Comparison of ENCODE assay signal across 30 cellular contexts in the genomic region with DNA sequence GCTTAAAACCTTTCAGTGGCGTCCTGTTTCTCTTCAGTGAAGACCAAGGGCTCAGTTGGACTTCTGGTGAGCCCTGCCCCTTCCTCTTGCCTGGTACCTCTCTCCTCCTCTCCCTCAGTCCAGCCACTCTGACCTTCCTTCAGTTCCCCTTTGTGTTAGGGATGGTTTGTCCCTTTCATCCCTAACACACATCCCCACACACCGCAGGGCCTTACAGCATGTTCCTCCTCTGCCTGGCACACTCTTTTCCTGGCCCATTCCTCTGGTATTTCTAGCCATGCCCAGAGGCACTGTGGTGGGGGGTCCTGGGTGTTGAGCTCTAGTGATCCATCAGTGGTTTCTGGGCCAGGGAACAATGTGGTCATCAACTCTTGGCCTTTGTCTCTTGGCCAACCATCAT. TPM values are rescaled to one million over a fixed set of nuclear protein-coding genes. Genes with fewer than 3 reads are reported as not detected.
"Had no signal": no experiment of that assay in that cellular context is flagged by ENCODE, and none has a peak within 500 bp of the region (broad histone marks: within the 10 kb centered on the region; RNA-seq: fewer than 3 reads in every experiment).

No MANE protein-coding gene starts in this region.

- H3K27me3 ChIP-seq: colonic mucosa, dorsolateral prefrontal cortex, esophagus muscularis mucosa, esophagus squamous epithelium, foreskin keratinocyte, gastrocnemius medialis, gastroesophageal sphincter, heart left ventricle, heart right ventricle had no signal

- ATAC-seq: effector memory CD8-positive, alpha-beta T cell; esophagus mucosa; foreskin keratinocyte; gastrocnemius medialis; gastroesophageal sphincter; heart left ventricle; heart right ventricle had no signal

- H3K36me3 ChIP-seq: colonic mucosa, esophagus squamous epithelium, gastrocnemius medialis, heart left ventricle, heart right ventricle had no signal

- FAIRE-seq: colon, endometrium, endothelial cell of umbilical vein, frontal cortex had no signal

- H3K4me1 ChIP-seq: colonic mucosa, foreskin keratinocyte, heart left ventricle, heart right ventricle had no signal

- H3K9me3 ChIP-seq: colonic mucosa, esophagus muscularis mucosa, esophagus squamous epithelium, gastrocnemius medialis, gastroesophageal sphincter, heart left ventricle, heart right ventricle had no signal

- H3K4me3 ChIP-seq: colonic mucosa, coronary artery, dorsolateral prefrontal cortex, esophagus muscularis mucosa, esophagus squamous epithelium, gastrocnemius medialis, gastroesophageal sphincter, heart left ventricle, heart right ventricle had no signal

- DNase-seq: colonic mucosa; cortex of kidney; dermis blood vessel endothelial cell; dorsolateral prefrontal cortex; effector CD4-positive, alpha-beta T cell; effector CD8-positive, alpha-beta T cell; effector memory CD4-positive, alpha-beta T cell; effector memory CD8-positive, alpha-beta T cell; endodermal cell; erythroblast; esophagus squamous epithelium; foreskin fibroblast; foreskin keratinocyte; foreskin melanocyte; gastrocnemius medialis; glutamatergic neuron; head of caudate nucleus; heart left ventricle; heart right ventricle had no signal

- H3K27ac ChIP-seq: colonic mucosa, coronary artery, epithelial cell of prostate, esophagus muscularis mucosa, esophagus squamous epithelium, foreskin keratinocyte, gastrocnemius medialis, gastroesophageal sphincter, heart left ventricle, heart right ventricle had no signal

RNA-seq across cellular contexts. Expression of a gene that starts 50.0 kb away (rescaled TPM):
- total RNA-seq: endothelial cell of umbilical vein, esophagus mucosa, esophagus squamous epithelium, foreskin keratinocyte, gastrocnemius medialis, glomerular endothelial cell, heart left ventricle had no signal
- polyA plus RNA-seq: endothelial cell of umbilical vein, fibroblast of lung, heart left ventricle had no signal
